Comparison of ENCODE assay signal across 21 cellular contexts in genomic region chr1:114009393-114009792, GRCh38. TPM values are rescaled to one million over a fixed set of nuclear protein-coding genes. Genes with fewer than 3 reads are reported as not detected.
DNase-seq lines count a peak whose midpoint lies in the region; ATAC-seq and TF ChIP-seq lines count a peak whose summit lies in the region.
"Had no signal": no experiment of that assay in that cellular context is flagged by ENCODE, and none has a peak within 500 bp of the region (broad histone marks: within the 10 kb centered on the region; RNA-seq: fewer than 3 reads in every experiment).

No MANE protein-coding gene starts in this region.

- peak; percentile 32 for DNase-seq in GM04503 (ENCODE audit: low read depth)
- peak; percentile 63 for DNase-seq in NCI-H226
- DNase-seq in choroid plexus epithelial cell (ENCODE audit: low read depth): peak; percentile 87
- DNase-seq in myocyte (ENCODE audit: low read depth): peak; percentile 73
- DNase-seq in retina: no peak
- DNase-seq in NCI-H774 (lab: John Stamatoyannopoulos, UW): no peak
- DNase-seq in stimulated activated CD4-positive, alpha-beta T cell treated with anti-CD3 and anti-CD28 coated beads, Interleukin-2, amount 100 ng/mL, for 24 hours: no peak
- DNase-seq: activated B cell treated with CpG ODN at 0.5 μM for 24 hours; activated CD4-positive, alpha-beta memory T cell treated with anti-CD3 and anti-CD28 coated beads, Interleukin-2, amount 10 ng/mL, durations not matched to agents 7 days and 5 days; activated naive CD4-positive, alpha-beta T cell treated with Interleukin-2 at 50 U/mL for 16 hours; anterior cingulate cortex; DMS 273 treated with DMSO at 0.1 percent for 48 hours; NCI-H146; NCI-H2171; NCI-H69; psoas muscle; spleen; stimulated activated CD8-positive, alpha-beta memory T cell treated with anti-CD3 and anti-CD28 coated beads, Interleukin-4, amount 100 ng/mL, for 48 hours had no signal

- no peak for ATAC-seq in HG02885 (IDR thresholded peaks at IDR 0.05; ENCODE audit: poor library complexity, unreplicated experiment)
- ATAC-seq: psoas muscle had no signal

- no peak for TF ChIP-seq CTCF in choroid plexus epithelial cell (conservative IDR thresholded peaks at IDR 0.05; ENCODE audit: low read depth, low read length)

- H3K4me3 ChIP-seq in choroid plexus epithelial cell (ENCODE audit: low read depth, low read length): no peak overlapping the region
- H3K4me3 ChIP-seq: PC-9, psoas muscle, SJSA1, spleen had no signal

RNA-seq across cellular contexts. Expression of gene OLFML3, which starts 30.1 kb away (rescaled TPM):
- 239 and 310 TPM in 2 replicates for total RNA-seq in myocyte
- polyA plus RNA-seq in myocyte (2012): 96.7 TPM

Comparison
In these comparisons a context has a peak if more than half of its experiments do, and no peak if none do; other contexts are left out.
1. DNase-seq: peak in GM04503 (single experiment), NCI-H226 (single experiment), choroid plexus epithelial cell (single experiment) and myocyte (single experiment); none in retina (single experiment), NCI-H774 (single experiment) and stimulated activated CD4-positive, alpha-beta T cell treated with anti-CD3 and anti-CD28 coated beads, Interleukin-2, amount 100 ng/mL, for 24 hours (0 of 2).